In the genomic region with DNA sequence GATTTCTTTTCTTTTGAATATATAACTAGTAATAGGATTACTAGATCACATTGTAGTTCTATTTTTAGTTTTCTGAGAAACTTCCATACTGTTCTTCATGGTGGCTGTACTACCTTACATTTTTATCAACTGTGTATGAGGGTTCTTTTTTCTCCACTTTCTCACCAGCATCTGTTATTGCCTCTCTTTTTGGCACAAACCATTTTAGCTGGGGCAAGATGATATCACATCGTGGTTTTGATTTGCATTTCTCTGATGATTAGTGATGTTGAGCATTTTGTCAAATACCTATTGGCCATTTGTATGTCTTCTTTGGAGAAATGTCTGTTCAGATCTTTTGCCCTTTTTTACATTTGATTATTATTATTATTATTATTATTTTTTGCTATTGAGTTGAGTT, we compare ENCODE assay signal across 13 cellular contexts.
DNase-seq lines count a peak whose midpoint lies in the region.
"Had no signal": no experiment of that assay in that cellular context is flagged by ENCODE, and none has a peak within 500 bp of the region (broad histone marks: within the 10 kb centered on the region; RNA-seq: fewer than 3 reads in every experiment).

No MANE protein-coding gene starts in this region.

- DNase-seq in LHCN-M2 (ENCODE audit: low read depth): peak; percentile 56
- DNase-seq in fibroblast of gingiva (ENCODE audit: low read depth): peak; percentile 26
- DNase-seq in myocyte (ENCODE audit: low read depth): peak; percentile 35
- DNase-seq in NAMALWA (ENCODE audit: low spot score): no peak
- no peak for DNase-seq in activated T-cell treated with anti-CD3 and anti-CD28 coated beads, Interleukin-2, amount 50 U/mL, for 1 hour
- DNase-seq in stimulated activated naive CD4-positive, alpha-beta T cell (lab: John Stamatoyannopoulos, UW): no peak
- DNase-seq: ACHN; AML-193; Caco-2; CD4-positive, alpha-beta T cell; DMS79; GF-D8; H9 had no signal

Comparison
In these comparisons a context has a peak if more than half of its experiments do, and no peak if none do; other contexts are left out.
1. DNase-seq: peak in LHCN-M2 (single experiment), fibroblast of gingiva (single experiment) and myocyte (single experiment); none in NAMALWA (single experiment), activated T-cell treated with anti-CD3 and anti-CD28 coated beads, Interleukin-2, amount 50 U/mL, for 1 hour (single experiment) and stimulated activated naive CD4-positive, alpha-beta T cell (0 of 6).